In the genomic region with DNA sequence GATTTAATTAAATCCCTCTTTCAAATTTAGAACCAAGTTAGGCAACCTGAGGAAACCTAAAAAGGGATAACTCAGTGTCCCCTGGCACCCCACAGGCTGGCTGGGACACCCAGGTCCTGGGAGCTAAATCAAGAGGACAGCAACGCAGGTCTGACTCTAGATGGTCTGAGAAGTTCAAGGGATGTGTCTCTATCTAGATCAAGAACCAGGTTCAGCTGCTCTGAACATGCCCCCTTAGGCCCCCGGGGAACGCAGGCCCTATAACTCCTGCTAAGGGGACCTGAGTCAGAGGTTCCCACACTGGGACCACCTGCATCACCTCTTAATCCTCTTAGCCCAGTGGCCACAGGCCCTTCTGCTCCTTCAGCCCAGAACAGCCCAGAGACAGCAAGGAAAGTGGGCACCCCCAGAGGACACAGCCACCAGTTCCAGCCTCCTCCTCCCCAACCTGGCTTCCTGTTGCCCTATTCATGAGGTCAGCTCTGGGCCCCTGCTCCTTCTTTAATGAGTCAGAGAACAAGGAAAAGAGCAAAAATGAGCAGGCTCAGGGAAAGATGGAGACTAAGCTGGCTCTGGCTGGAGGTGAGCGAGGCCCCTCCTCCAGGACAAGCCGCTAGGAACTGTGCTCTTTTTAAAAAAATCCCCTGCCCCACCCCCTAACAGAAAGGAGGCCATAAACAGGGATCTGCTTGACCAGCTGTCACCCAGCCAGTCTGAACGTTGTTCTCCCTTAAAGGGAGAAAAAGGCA, we compare ENCODE assay signal across 9 cellular contexts. TPM values are rescaled to one million over a fixed set of nuclear protein-coding genes. Genes with fewer than 3 reads are reported as not detected.
DNase-seq lines count a peak whose midpoint lies in the region; ATAC-seq and TF ChIP-seq lines count a peak whose summit lies in the region.
"Had no signal": no experiment of that assay in that cellular context is flagged by ENCODE, and none has a peak within 500 bp of the region (broad histone marks: within the 10 kb centered on the region; RNA-seq: fewer than 3 reads in every experiment).

No MANE protein-coding gene starts in this region.

- TF ChIP-seq RAD21 in liver (IDR thresholded peaks at IDR 0.05), result peak in 1 of 2 donors; percentile 13

- TF ChIP-seq CTCF in adrenal gland (IDR thresholded peaks at IDR 0.05) (no peak), liver (IDR thresholded peaks at IDR 0.05; ENCODE audit: low read depth, low read length, missing input control) (no peak), transverse colon (IDR thresholded peaks at IDR 0.05) (no peak)

- H3K27ac ChIP-seq in adrenal gland, result peak overlapping the region; percentile 59 to 92 (median 88)
- H3K27ac ChIP-seq in liver (ENCODE audit: low read depth in 1 of 2, low read length in 2 of 2), result peak overlapping the region; percentile 72 to 93
- peak overlapping the region; percentile 86 to 93 (median 90) for H3K27ac ChIP-seq in transverse colon
- H3K27ac ChIP-seq: C4-2B had no signal

- DNase-seq in NCI-H748 (lab: John Stamatoyannopoulos, UW; ENCODE audit: unreplicated experiment) (peak; percentile 59), NCI-H748 treated with DMSO at 0.1 percent for 48 hours (lab: John Stamatoyannopoulos, UW) (no peak), adrenal gland (peak; percentile 36 to 81 (median 76)), transverse colon (peak; percentile 57)
- DNase-seq in activated CD4-positive, alpha-beta T cell treated with anti-CD3 and anti-CD28 coated beads for 48 hours, result no peak

- H3K9me3 ChIP-seq in adrenal gland (replicated peaks in 1 of 3) (no peaks in the 10 kb centered on the region), liver (ENCODE audit: control insufficient read depth in 4 of 4, low read length in 3 of 4) (no peaks in the 10 kb centered on the region), transverse colon (no peaks in the 10 kb centered on the region)

- peak in 1 of 2 donors; percentile 42 for TF ChIP-seq POLR2A in adrenal gland (IDR thresholded peaks at IDR 0.05)
- TF ChIP-seq POLR2A in transverse colon (IDR thresholded peaks at IDR 0.05), result no peak
- no peak for TF ChIP-seq POLR2A in GM18505 (IDR thresholded peaks at IDR 0.05; ENCODE audit: borderline replicate concordance, extremely low read depth, insufficient read depth, insufficient read length)

- WGBS in adrenal gland, 4 donors, result 52 to 65% (median 61%) methylated on average over 6 of the region's 6 CpGs
- 64% methylated on average over 6 of the region's 6 CpGs for WGBS in liver
- WGBS in transverse colon (ENCODE audit: low coverage in 1 of 2), 2 donors, result 66% methylated on average over 6 of the region's 6 CpGs; no CpG with 5 or more reads in 1 of the 2 donors

- no peak for ATAC-seq in GM18505 (IDR thresholded peaks at IDR 0.05; ENCODE audit: unreplicated experiment)
- ATAC-seq in GM21526 (IDR thresholded peaks at IDR 0.05; ENCODE audit: low FRiP score, unreplicated experiment), result no peak

- H3K9ac ChIP-seq in liver (ENCODE audit: low read depth in 1 of 2, low read length in 2 of 2), result peak overlapping the region in 1 of 2 donors; percentile 24

- H3K4me3 ChIP-seq in adrenal gland (no peak overlapping the region), liver (ENCODE audit: low read depth in 1 of 3, low read length in 3 of 3) (no peak overlapping the region), transverse colon (no peak overlapping the region)

- no peaks in the 10 kb centered on the region for H3K27me3 ChIP-seq in adrenal gland
- no peaks in the 10 kb centered on the region for H3K27me3 ChIP-seq in liver (ENCODE audit: control insufficient read depth in 4 of 4, insufficient read depth in 4 of 4, low read length in 3 of 4)
- H3K27me3 ChIP-seq in transverse colon, result no peaks in the 10 kb centered on the region

- H3K4me1 ChIP-seq in adrenal gland (replicated peaks in 1 of 2) (peaks cover 39 to 58% of the 10 kb centered on the region in 2 donors), liver (ENCODE audit: control insufficient read depth in 4 of 4, insufficient read depth in 4 of 4, low read length in 3 of 4) (peaks cover 26 to 41% (median 34%) of the 10 kb centered on the region in 4 donors), transverse colon (peaks cover 42 to 51% (median 45%) of the 10 kb centered on the region in 4 donors)

- H3K36me3 ChIP-seq in adrenal gland (replicated peaks in 1 of 2), result no peaks in the 10 kb centered on the region
- no peaks in the 10 kb centered on the region for H3K36me3 ChIP-seq in liver (ENCODE audit: control insufficient read depth in 4 of 4, insufficient read depth in 3 of 4, low read depth in 1 of 4, low read length in 3 of 4)
- no peaks in the 10 kb centered on the region for H3K36me3 ChIP-seq in transverse colon

- intact Hi-C loops in adrenal gland (cut with DNase I) (no loop called here), transverse colon (cut with DNase I; ENCODE audit: low total_unique reads) (no loop called here)

- in situ Hi-C loops in transverse colon (cut with MboI; ENCODE audit: low pct_ligation_motif_present in 1 of 4, low pct_unique_long_range_greater_than_20kb in 1 of 4, low sequenced_read_pairs in 3 of 4), result loop anchor here in 2 of 4 donors (10.0 kb wide), 1 partner anchor 95 kb away; no protein-coding TSS in a partner anchor

- no peak for TF ChIP-seq EP300 in transverse colon (IDR thresholded peaks at IDR 0.05; ENCODE audit: low read depth)

TF ChIP-seq in liver, 16 proteins besides CTCF, POLR2A, EP300 and RAD21:
- no peak for TF ChIP-seq EGR1 (IDR thresholded peaks at IDR 0.05; ENCODE audit: low read depth in 2 of 2)
- TF ChIP-seq, protein P1, sequence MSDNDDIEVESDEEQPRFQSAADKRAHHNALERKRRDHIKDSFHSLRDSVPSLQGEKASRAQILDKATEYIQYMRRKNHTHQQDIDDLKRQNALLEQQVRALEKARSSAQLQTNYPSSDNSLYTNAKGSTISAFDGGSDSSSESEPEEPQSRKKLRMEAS (IDR thresholded peaks at IDR 0.05), result no peak
- no peak for TF ChIP-seq HNF4A (conservative IDR thresholded peaks at IDR 0.05)
- TF ChIP-seq YY1 (IDR thresholded peaks at IDR 0.05), result no peak
- TF ChIP-seq RXRA (IDR thresholded peaks at IDR 0.05), result no peak
- no peak for TF ChIP-seq SP1 (IDR thresholded peaks at IDR 0.05)
- TF ChIP-seq, protein P2, sequence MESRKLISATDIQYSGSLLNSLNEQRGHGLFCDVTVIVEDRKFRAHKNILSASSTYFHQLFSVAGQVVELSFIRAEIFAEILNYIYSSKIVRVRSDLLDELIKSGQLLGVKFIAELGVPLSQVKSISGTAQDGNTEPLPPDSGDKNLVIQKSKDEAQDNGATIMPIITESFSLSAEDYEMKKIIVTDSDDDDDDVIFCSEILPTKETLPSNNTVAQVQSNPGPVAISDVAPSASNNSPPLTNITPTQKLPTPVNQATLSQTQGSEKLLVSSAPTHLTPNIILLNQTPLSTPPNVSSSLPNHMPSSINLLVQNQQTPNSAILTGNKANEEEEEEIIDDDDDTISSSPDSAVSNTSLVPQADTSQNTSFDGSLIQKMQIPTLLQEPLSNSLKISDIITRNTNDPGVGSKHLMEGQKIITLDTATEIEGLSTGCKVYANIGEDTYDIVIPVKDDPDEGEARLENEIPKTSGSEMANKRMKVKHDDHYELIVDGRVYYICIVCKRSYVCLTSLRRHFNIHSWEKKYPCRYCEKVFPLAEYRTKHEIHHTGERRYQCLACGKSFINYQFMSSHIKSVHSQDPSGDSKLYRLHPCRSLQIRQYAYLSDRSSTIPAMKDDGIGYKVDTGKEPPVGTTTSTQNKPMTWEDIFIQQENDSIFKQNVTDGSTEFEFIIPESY (IDR thresholded peaks at IDR 0.05), result no peak
- TF ChIP-seq, protein P3, sequence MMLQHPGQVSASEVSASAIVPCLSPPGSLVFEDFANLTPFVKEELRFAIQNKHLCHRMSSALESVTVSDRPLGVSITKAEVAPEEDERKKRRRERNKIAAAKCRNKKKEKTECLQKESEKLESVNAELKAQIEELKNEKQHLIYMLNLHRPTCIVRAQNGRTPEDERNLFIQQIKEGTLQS (IDR thresholded peaks at IDR 0.05), result no peak
- no peak for TF ChIP-seq GABPA (IDR thresholded peaks at IDR 0.05 in 1 of 2, conservative IDR thresholded peaks at IDR 0.05 in 1 of 2)
- no peak for TF ChIP-seq FOXA2 (IDR thresholded peaks at IDR 0.05)
- TF ChIP-seq, protein P4, sequence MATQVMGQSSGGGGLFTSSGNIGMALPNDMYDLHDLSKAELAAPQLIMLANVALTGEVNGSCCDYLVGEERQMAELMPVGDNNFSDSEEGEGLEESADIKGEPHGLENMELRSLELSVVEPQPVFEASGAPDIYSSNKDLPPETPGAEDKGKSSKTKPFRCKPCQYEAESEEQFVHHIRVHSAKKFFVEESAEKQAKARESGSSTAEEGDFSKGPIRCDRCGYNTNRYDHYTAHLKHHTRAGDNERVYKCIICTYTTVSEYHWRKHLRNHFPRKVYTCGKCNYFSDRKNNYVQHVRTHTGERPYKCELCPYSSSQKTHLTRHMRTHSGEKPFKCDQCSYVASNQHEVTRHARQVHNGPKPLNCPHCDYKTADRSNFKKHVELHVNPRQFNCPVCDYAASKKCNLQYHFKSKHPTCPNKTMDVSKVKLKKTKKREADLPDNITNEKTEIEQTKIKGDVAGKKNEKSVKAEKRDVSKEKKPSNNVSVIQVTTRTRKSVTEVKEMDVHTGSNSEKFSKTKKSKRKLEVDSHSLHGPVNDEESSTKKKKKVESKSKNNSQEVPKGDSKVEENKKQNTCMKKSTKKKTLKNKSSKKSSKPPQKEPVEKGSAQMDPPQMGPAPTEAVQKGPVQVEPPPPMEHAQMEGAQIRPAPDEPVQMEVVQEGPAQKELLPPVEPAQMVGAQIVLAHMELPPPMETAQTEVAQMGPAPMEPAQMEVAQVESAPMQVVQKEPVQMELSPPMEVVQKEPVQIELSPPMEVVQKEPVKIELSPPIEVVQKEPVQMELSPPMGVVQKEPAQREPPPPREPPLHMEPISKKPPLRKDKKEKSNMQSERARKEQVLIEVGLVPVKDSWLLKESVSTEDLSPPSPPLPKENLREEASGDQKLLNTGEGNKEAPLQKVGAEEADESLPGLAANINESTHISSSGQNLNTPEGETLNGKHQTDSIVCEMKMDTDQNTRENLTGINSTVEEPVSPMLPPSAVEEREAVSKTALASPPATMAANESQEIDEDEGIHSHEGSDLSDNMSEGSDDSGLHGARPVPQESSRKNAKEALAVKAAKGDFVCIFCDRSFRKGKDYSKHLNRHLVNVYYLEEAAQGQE (IDR thresholded peaks at IDR 0.05), result no peak
- no peak for TF ChIP-seq NR2F2 (IDR thresholded peaks at IDR 0.05)
- no peak for TF ChIP-seq FOXA1 (IDR thresholded peaks at IDR 0.05)

RNA-seq across cellular contexts. Expression of a gene that starts 10.8 kb away (rescaled TPM):
- total RNA-seq in adrenal gland, result 10 to 100 TPM; 15.5 to 57.4 (median 28.4) TPM
- 10 to 100 TPM; 13.2 to 33.9 (median 18.3) TPM for polyA plus RNA-seq in adrenal gland
- 10 to 100 TPM in 1 of 2 donors, 1 to 10 TPM in 1; 1.3 to 28.4 TPM for total RNA-seq in liver
- polyA plus RNA-seq in liver, result 1 to 10 TPM; 3.6 to 6.6 TPM
- 10 to 100 TPM; 10.5 to 19.8 (median 14.3) TPM for total RNA-seq in transverse colon

Comparison
In these comparisons a context has a peak if more than half of its experiments do, and no peak if none do; other contexts are left out.
1. DNase-seq: peak in NCI-H748 (single experiment), adrenal gland (7 of 7) and transverse colon (single experiment); none in NCI-H748 treated with DMSO at 0.1 percent for 48 hours (single experiment) and activated CD4-positive, alpha-beta T cell treated with anti-CD3 and anti-CD28 coated beads for 48 hours (single experiment).
2. Peak in every context shown above with its lines, with median percentiles within 50 percentile points of each other: H3K27ac ChIP-seq.